Comparison of ENCODE assay signal across 8 cellular contexts in genomic region chr22:29414951-29415591, GRCh38. TPM values are rescaled to one million over a fixed set of nuclear protein-coding genes. Genes with fewer than 3 reads are reported as not detected.
DNase-seq lines count a peak whose midpoint lies in the region; ATAC-seq, FAIRE-seq and TF ChIP-seq lines count a peak whose summit lies in the region.
"Not testable (repeated sequence)": the region's sequence is repeated elsewhere in the genome, so short reads cannot be mapped to it uniquely, and the experiment has no call there.

No MANE protein-coding gene starts in this region.

- POLR2A ChIA-PET in CD4-positive, alpha-beta memory T cell (lab: Charles Lee; ENCODE audit: partially characterized antibody) = interaction anchor here (1.0 to 1.2 kb wide), 3 partner anchors 26 to 139 kb away, joined by 3 to 9 read pairs (median 6); partner anchors contain the start of genes AP1B1 and THOC5

- H3K9me3 ChIP-seq in CD4-positive, alpha-beta memory T cell (ENCODE audit: control insufficient read depth in 1 of 2, low read length in 2 of 2); SJSA1 (replicated peaks); kidney (ENCODE audit: control insufficient read depth in 1 of 2, low read length in 2 of 2); sigmoid colon: not testable (repeated sequence)

- H3K27ac ChIP-seq in CD4-positive, alpha-beta memory T cell (ENCODE audit: low read depth, low read length) = peak overlapping the region; percentile 65
- H3K27ac ChIP-seq in SJSA1 = peak overlapping the region; percentile 27; the same call in 1 of the 2 replicates
- H3K27ac ChIP-seq in kidney (ENCODE audit: low read depth in 2 of 2, low read length in 2 of 2) = peak overlapping the region in 1 of 2 donors; percentile 65
- H3K27ac ChIP-seq in sigmoid colon = peak overlapping the region in 2 of 4 donors; percentile 3 to 27

- FAIRE-seq in colon (lab: Jason Lieb, UNC) = peak; percentile 83
- not testable (repeated sequence) for FAIRE-seq in kidney (lab: Jason Lieb, UNC)

- H3K27ac Mint-ChIP-seq in CD4-positive, alpha-beta memory T cell = peak overlapping the region; percentile 85 to 99 (median 96)
- H3K27ac Mint-ChIP-seq in stimulated activated effector memory CD8-positive, alpha-beta T cell treated with anti-CD3 and anti-CD28 coated beads, Interleukin-12 subunit alpha, Interleukin-12 subunit beta, amount 100 ng/mL, for 72 hours = peak overlapping the region; percentile 92

- CTCF ChIA-PET in CD4-positive, alpha-beta memory T cell (lab: Charles Lee; ENCODE audit: partially characterized antibody) = interaction anchor here (0.9 to 1.0 kb wide), 2 partner anchors 20 to 26 kb away, joined by 3 to 4 read pairs; no protein-coding TSS in a partner anchor

- intact Hi-C loops in CD4-positive, alpha-beta memory T cell (cut with micrococcal nuclease) = loop anchor here (2.0 to 10.0 kb wide), 2 partner anchors 26 to 350 kb away; partner anchors contain the start of genes AP1B1, UQCR10 and ZMAT5
- intact Hi-C loops in kidney (cut with DNase I); sigmoid colon (cut with DNase I): not testable (repeated sequence)

- H3K4me1 Mint-ChIP-seq in CD4-positive, alpha-beta memory T cell = peaks cover 12 to 26% (median 18%) of the 10 kb centered on the region in 4 donors
- peaks cover 17% of the 10 kb centered on the region for H3K4me1 Mint-ChIP-seq in stimulated activated effector memory CD8-positive, alpha-beta T cell treated with anti-CD3 and anti-CD28 coated beads, Interleukin-12 subunit alpha, Interleukin-12 subunit beta, amount 100 ng/mL, for 72 hours

- peak; percentile 66 to 75 (median 70) for DNase-seq in CD4-positive, alpha-beta memory T cell
- DNase-seq in HT-29 (ENCODE audit: low spot score) (peak; percentile 48), SJSA1 (ENCODE audit: low read depth in 1 of 2, low spot score in 2 of 2) (peak; percentile 69 to 70)
- DNase-seq in activated CD8-positive, alpha-beta memory T cell treated with anti-CD3 and anti-CD28 coated beads, Interleukin-2, amount 50 U/mL, for 4 hours = peak; percentile 50
- DNase-seq in kidney, sigmoid colon: not testable (repeated sequence)
- peak; percentile 28 to 74 for DNase-seq in stimulated activated effector memory CD8-positive, alpha-beta T cell treated with anti-CD3 and anti-CD28 coated beads, Interleukin-12 subunit alpha, Interleukin-12 subunit beta, amount 100 ng/mL, for 72 hours (ENCODE audit: low spot score in 2 of 2)

- WGBS in sigmoid colon, 2 donors = 24 to 45% methylated on average over 23 of the region's 23 CpGs

- not testable (repeated sequence) for H3K27me3 ChIP-seq in CD4-positive, alpha-beta memory T cell (ENCODE audit: insufficient read depth, low read length); SJSA1 (replicated peaks); sigmoid colon

- H3K36me3 Mint-ChIP-seq in CD4-positive, alpha-beta memory T cell; stimulated activated effector memory CD8-positive, alpha-beta T cell treated with anti-CD3 and anti-CD28 coated beads, Interleukin-12 subunit alpha, Interleukin-12 subunit beta, amount 100 ng/mL, for 72 hours: not testable (repeated sequence)

- peak overlapping the region; percentile 89 to 96 (median 93) for H3K4me3 Mint-ChIP-seq in CD4-positive, alpha-beta memory T cell
- peak overlapping the region; percentile 72 for H3K4me3 Mint-ChIP-seq in stimulated activated effector memory CD8-positive, alpha-beta T cell treated with anti-CD3 and anti-CD28 coated beads, Interleukin-12 subunit alpha, Interleukin-12 subunit beta, amount 100 ng/mL, for 72 hours

- H3K4me1 ChIP-seq in CD4-positive, alpha-beta memory T cell (ENCODE audit: insufficient read depth, low read length) = peaks cover 14% of the 10 kb centered on the region
- not testable (repeated sequence) for H3K4me1 ChIP-seq in SJSA1 (replicated peaks); kidney (ENCODE audit: control insufficient read depth in 1 of 2, insufficient read depth in 1 of 2, low read depth in 1 of 2, low read length in 2 of 2); sigmoid colon

- peak; percentile 82 for ATAC-seq in stimulated activated effector memory CD8-positive, alpha-beta T cell treated with anti-CD3 and anti-CD28 coated beads, Interleukin-12 subunit alpha, Interleukin-12 subunit beta, amount 100 ng/mL, for 72 hours

- not testable (repeated sequence) for TF ChIP-seq EP300 in sigmoid colon (IDR thresholded peaks at IDR 0.05)

- peak overlapping the region; percentile 34 to 62 for H3K4me3 ChIP-seq in CD4-positive, alpha-beta memory T cell (ENCODE audit: low read length in 2 of 2)
- H3K4me3 ChIP-seq in SJSA1 (peak overlapping the region; percentile 42), kidney (ENCODE audit: low read length in 2 of 2) (peak overlapping the region; percentile 56 to 67), sigmoid colon (peak overlapping the region in 3 of 4 donors; percentile 10 to 24 (median 15))

- not testable (repeated sequence) for H3K9ac ChIP-seq in kidney (ENCODE audit: low read length in 2 of 2)

- not testable (repeated sequence) for TF ChIP-seq CTCF in kidney (IDR thresholded peaks at IDR 0.05; ENCODE audit: borderline replicate concordance, extremely low read depth, insufficient read depth); sigmoid colon (IDR thresholded peaks at IDR 0.05)

- H3K36me3 ChIP-seq in CD4-positive, alpha-beta memory T cell (ENCODE audit: insufficient read depth, low read length); SJSA1; kidney (ENCODE audit: control insufficient read depth in 1 of 2, insufficient read depth in 2 of 2, low read length in 2 of 2); sigmoid colon: not testable (repeated sequence)

- not testable (repeated sequence) for H3K27me3 Mint-ChIP-seq in CD4-positive, alpha-beta memory T cell

- not testable (repeated sequence) for H3K9me3 Mint-ChIP-seq in CD4-positive, alpha-beta memory T cell; stimulated activated effector memory CD8-positive, alpha-beta T cell treated with anti-CD3 and anti-CD28 coated beads, Interleukin-12 subunit alpha, Interleukin-12 subunit beta, amount 100 ng/mL, for 72 hours

- TF ChIP-seq POLR2A in sigmoid colon (IDR thresholded peaks at IDR 0.05) = not testable (repeated sequence)

RNA-seq across cellular contexts. Expression of gene RFPL1, which starts 23.3 kb away (rescaled TPM):
- total RNA-seq in CD4-positive, alpha-beta memory T cell = not detected
- polyA plus RNA-seq in CD4-positive, alpha-beta memory T cell = not detected
- total RNA-seq in HT-29 (2014; rRNA removed; shearing (Covaris generic)) = not detected in 2 replicates
- total RNA-seq in SJSA1 (2014; rRNA removed; shearing (Covaris generic)) = not detected in 2 replicates
- total RNA-seq in kidney (not detected), sigmoid colon (not detected)
- polyA plus RNA-seq in kidney (ENCODE audit: insufficient read depth, low read depth, low replicate concordance) (not detected), sigmoid colon (not detected)

RNA-seq across cellular contexts. Expression of gene AP1B1, which starts 26.7 kb away (rescaled TPM):
- total RNA-seq in CD4-positive, alpha-beta memory T cell = 10 to 100 TPM; 41.3 to 42.7 TPM
- 10 to 100 TPM in 1 of 2 donors, 1 to 10 TPM in 1; 9.1 to 20.2 TPM for polyA plus RNA-seq in CD4-positive, alpha-beta memory T cell
- total RNA-seq in HT-29 (2014; rRNA removed; shearing (Covaris generic)) = 166 and 176 TPM in 2 replicates
- 48.3 and 70.2 TPM in 2 replicates for total RNA-seq in SJSA1 (2014; rRNA removed; shearing (Covaris generic))
- total RNA-seq in kidney (82.9 TPM), sigmoid colon (10 to 100 TPM; 33.1 to 55.1 (median 41.4) TPM)
- polyA plus RNA-seq in kidney (ENCODE audit: insufficient read depth, low read depth, low replicate concordance) (50.5 TPM), sigmoid colon (10 to 100 TPM; 36.6 to 83.2 (median 52.9) TPM)
